26 cellular contexts compared by ENCODE assay signal in genomic region chr7:144484445-144484844, GRCh38.
"Had no signal": no experiment of that assay in that cellular context is flagged by ENCODE, and none has a peak within 500 bp of the region (broad histone marks: within the 10 kb centered on the region; RNA-seq: fewer than 3 reads in every experiment).

No MANE protein-coding gene starts in this region.

- H3K36me3 ChIP-seq: colonic mucosa, esophagus muscularis mucosa, esophagus squamous epithelium, gastrocnemius medialis, gastroesophageal sphincter, heart left ventricle, heart right ventricle had no signal

- H3K4me2 ChIP-seq: hepatocyte had no signal

- H3K27ac ChIP-seq: colonic mucosa, coronary artery, dorsolateral prefrontal cortex, epithelial cell of prostate, esophagus muscularis mucosa, esophagus squamous epithelium, foreskin keratinocyte, gastrocnemius medialis, gastroesophageal sphincter, heart left ventricle, heart right ventricle, hepatocyte had no signal

- FAIRE-seq: endothelial cell of umbilical vein had no signal

- H2AFZ ChIP-seq: hepatocyte had no signal

- H3K79me2 ChIP-seq: hepatocyte had no signal

- H3K4me1 ChIP-seq: colonic mucosa, esophagus squamous epithelium, foreskin keratinocyte, gastrocnemius medialis, gastroesophageal sphincter had no signal

- H3K4me3 ChIP-seq: colonic mucosa, coronary artery, dorsolateral prefrontal cortex, esophagus muscularis mucosa, esophagus squamous epithelium, gastrocnemius medialis, gastroesophageal sphincter, heart left ventricle, heart right ventricle, hepatocyte had no signal

- ATAC-seq: effector memory CD8-positive, alpha-beta T cell; esophagus mucosa; foreskin keratinocyte; gastrocnemius medialis; gastroesophageal sphincter; heart left ventricle; heart right ventricle had no signal

- H3K9me3 ChIP-seq: colonic mucosa, esophagus muscularis mucosa, esophagus squamous epithelium, gastrocnemius medialis, gastroesophageal sphincter had no signal

- H3K27me3 ChIP-seq: colonic mucosa, dorsolateral prefrontal cortex, esophagus muscularis mucosa, esophagus squamous epithelium, foreskin keratinocyte, gastrocnemius medialis, gastroesophageal sphincter, heart left ventricle, heart right ventricle, hepatocyte had no signal

- DNase-seq: colonic mucosa; cortex of kidney; dermis blood vessel endothelial cell; dorsolateral prefrontal cortex; effector CD4-positive, alpha-beta T cell; effector CD8-positive, alpha-beta T cell; effector memory CD4-positive, alpha-beta T cell; effector memory CD8-positive, alpha-beta T cell; endodermal cell; erythroblast; esophagus squamous epithelium; foreskin fibroblast; foreskin keratinocyte; foreskin melanocyte; gastrocnemius medialis; glutamatergic neuron; head of caudate nucleus; heart left ventricle; heart right ventricle had no signal
